Comparison of ENCODE assay signal across 20 cellular contexts in the genomic region with DNA sequence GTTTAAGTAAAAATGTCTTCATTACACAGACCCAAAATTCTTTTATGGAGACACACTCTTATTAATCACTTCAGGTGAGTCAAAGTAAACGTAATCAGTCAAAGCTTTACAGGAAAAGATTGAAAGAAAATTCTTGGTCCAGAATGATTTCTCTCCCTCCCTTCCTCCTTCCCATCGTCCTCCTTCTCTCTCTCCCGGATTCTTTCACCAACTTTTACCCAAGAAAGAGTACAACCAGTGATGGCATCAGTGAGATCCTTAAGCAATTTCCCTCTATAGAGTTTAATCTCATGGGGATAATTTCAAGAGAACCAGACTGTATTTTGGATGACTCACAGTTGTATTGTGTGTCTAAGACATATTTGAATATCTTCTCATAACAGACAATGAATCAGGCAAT.
A peak's percentile ranks its signal among the peaks of the same experiment; 100 is the strongest.
DNase-seq lines count a peak whose midpoint lies in the region; ATAC-seq, FAIRE-seq and TF ChIP-seq lines count a peak whose summit lies in the region.
"Had no signal": no experiment of that assay in that cellular context is flagged by ENCODE, and none has a peak within 500 bp of the region (broad histone marks: within the 10 kb centered on the region; RNA-seq: fewer than 3 reads in every experiment).

No MANE protein-coding gene starts in this region.

- in situ Hi-C loops in G401 (cut with HindIII; ENCODE audit: low sequenced_read_pairs), result no loop called here

- H3K4me2 ChIP-seq in osteoblast (ENCODE audit: insufficient read depth, low read length), result peak overlapping the region; percentile 53
- H3K4me2 ChIP-seq: BLaER1 treated with 17β-estradiol and CSF1 and Interleukin-3, amounts not matched to agents 10 nM and 100 nM had no signal

- peak; percentile 5 for DNase-seq in DMS53 treated with DMSO at 0.1 percent for 48 hours (lab: John Stamatoyannopoulos, UW; ENCODE audit: unreplicated experiment)
- DNase-seq in RCC 7860 (ENCODE audit: low spot score), result peak; percentile 19
- DNase-seq in osteoblast (ENCODE audit: insufficient read length, low spot score, missing footprints), result peak; percentile 71
- no peak for DNase-seq in SHP77 treated with DMSO at 0.1 percent for 48 hours (lab: John Stamatoyannopoulos, UW)
- DNase-seq in NCI-H1417 (lab: John Stamatoyannopoulos, UW), result no peak
- DNase-seq in NCI-H1105 treated with DMSO at 0.1 percent for 48 hours (lab: John Stamatoyannopoulos, UW), result no peak
- no peak for DNase-seq in G401 (ENCODE audit: low spot score)
- DNase-seq: activated effector memory CD4-positive, alpha-beta T cell treated with anti-CD3 and anti-CD28 coated beads, Interleukin-2, amount 50 U/mL, for 16 hours; DMS79 treated with DMSO at 0.1 percent for 48 hours; effector CD4-positive, alpha-beta T cell; heart right ventricle; left colon; NCI-H1105; NCI-H2227 treated with DMSO at 0.1 percent for 48 hours; posterior cingulate gyrus had no signal

- H2AFZ ChIP-seq in osteoblast (ENCODE audit: low read length), result no peak overlapping the region

- no peaks in the 10 kb centered on the region for H3K79me2 ChIP-seq in osteoblast (ENCODE audit: insufficient read depth, low read length)

- ATAC-seq in esophagus mucosa, result peak; percentile 55
- ATAC-seq: heart right ventricle, left colon, WTC11 had no signal

- no peaks in the 10 kb centered on the region for H3K9me3 ChIP-seq in osteoblast (ENCODE audit: low read depth, low read length)
- H3K9me3 ChIP-seq: ascending aorta had no signal

- no peaks in the 10 kb centered on the region for H3K36me3 ChIP-seq in osteoblast (ENCODE audit: insufficient read depth, low read length)
- H3K36me3 ChIP-seq: ascending aorta; BLaER1 treated with 17β-estradiol and CSF1 and Interleukin-3, amounts not matched to agents 10 nM and 100 nM; heart right ventricle had no signal

- FAIRE-seq in RCC 7860 (lab: Jason Lieb, UNC), result no peak
- FAIRE-seq: GM12892 had no signal

- H3K27ac ChIP-seq in osteoblast (ENCODE audit: low read depth, low read length), result peak overlapping the region; percentile 81
- H3K27ac ChIP-seq: ascending aorta; BLaER1 treated with 17β-estradiol and CSF1 and Interleukin-3, amounts not matched to agents 10 nM and 100 nM; heart right ventricle had no signal

- no peak for TF ChIP-seq CTCF in osteoblast (IDR thresholded peaks at IDR 0.05; ENCODE audit: extremely low read depth, low read depth, low read length)

- H3K4me1 ChIP-seq in osteoblast (ENCODE audit: insufficient read depth, low read length), result peaks cover 19% of the 10 kb centered on the region
- H3K4me1 ChIP-seq: ascending aorta, heart right ventricle had no signal

- no peak overlapping the region for H3K4me3 ChIP-seq in osteoblast (ENCODE audit: insufficient read depth, low read length)
- H3K4me3 ChIP-seq: ascending aorta; BLaER1 treated with 17β-estradiol and CSF1 and Interleukin-3, amounts not matched to agents 10 nM and 100 nM; heart right ventricle had no signal

- H4K20me1 ChIP-seq in osteoblast (ENCODE audit: insufficient read depth, low read length), result no peaks in the 10 kb centered on the region
- H4K20me1 ChIP-seq: BLaER1 treated with 17β-estradiol and CSF1 and Interleukin-3, amounts not matched to agents 10 nM and 100 nM had no signal

- H3K27me3 ChIP-seq in osteoblast (ENCODE audit: insufficient read depth, low read length), result no peaks in the 10 kb centered on the region
- H3K27me3 ChIP-seq: ascending aorta; BLaER1 treated with 17β-estradiol and CSF1 and Interleukin-3, amounts not matched to agents 10 nM and 100 nM; heart right ventricle had no signal

Comparison
In these comparisons a context has a peak if more than half of its experiments do, and no peak if none do; other contexts are left out.
1. DNase-seq: peak in DMS53 treated with DMSO at 0.1 percent for 48 hours (single experiment), RCC 7860 (single experiment) and osteoblast (single experiment); none in SHP77 treated with DMSO at 0.1 percent for 48 hours (single experiment), NCI-H1417 (0 of 3), NCI-H1105 treated with DMSO at 0.1 percent for 48 hours (single experiment) and G401 (single experiment).